9 cellular contexts compared by ENCODE assay signal in the genomic region with DNA sequence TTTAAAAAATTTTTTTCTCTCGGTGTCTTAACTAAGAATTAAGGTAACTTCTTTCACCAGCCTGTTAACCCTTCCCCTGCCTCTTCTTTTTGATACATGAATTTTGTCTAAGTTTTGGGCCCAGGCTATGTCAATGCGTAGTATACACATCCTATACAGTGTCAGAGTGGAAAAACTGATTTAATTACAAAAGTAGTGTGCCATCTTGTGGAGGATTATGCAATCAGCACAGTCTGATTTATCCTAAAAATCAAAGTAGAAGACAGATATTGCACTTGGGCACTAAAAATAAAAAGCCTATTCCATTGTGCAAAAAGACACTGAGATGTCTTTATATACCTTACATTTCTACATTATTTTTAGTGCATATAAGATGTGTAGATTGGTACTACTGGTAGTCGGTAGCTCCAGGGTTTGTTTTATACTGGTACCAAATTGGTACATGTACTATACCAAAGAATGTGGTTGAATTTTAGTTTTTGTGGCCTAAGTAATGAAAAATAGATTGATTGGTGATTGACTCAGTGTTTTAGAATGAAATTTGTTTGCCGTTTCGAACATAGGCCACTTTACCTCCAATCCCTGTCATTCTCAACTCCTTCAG.
DNase-seq lines count a peak whose midpoint lies in the region; ATAC-seq, FAIRE-seq and TF ChIP-seq lines count a peak whose summit lies in the region.
"Had no signal": no experiment of that assay in that cellular context is flagged by ENCODE, and none has a peak within 500 bp of the region (broad histone marks: within the 10 kb centered on the region; RNA-seq: fewer than 3 reads in every experiment).

No MANE protein-coding gene starts in this region.

- no peak overlapping the region for H3K27ac Mint-ChIP-seq in Caco-2 (ENCODE audit: unreplicated experiment)

- ATAC-seq in HCT116 (peak; percentile 84), HepG2 (peak; percentile 49; the same call in 1 of the 3 replicates), HG02610 (IDR thresholded peaks at IDR 0.05; ENCODE audit: unreplicated experiment) (no peak), HG03196 (IDR thresholded peaks at IDR 0.05; ENCODE audit: unreplicated experiment) (no peak)

- TF ChIP-seq EP300 in HepG2 (IDR thresholded peaks at IDR 0.05; ENCODE audit: low read depth in 2 of 2, low read length in 2 of 2) (no peak), HepG2 (CRISPR knock-in tag; IDR thresholded peaks at IDR 0.05; ENCODE audit: borderline replicate concordance) (no peak)

- H3K79me2 ChIP-seq in HCT116 (ENCODE audit: insufficient read depth, low read length) = peaks cover 28% of the 10 kb centered on the region
- no peaks in the 10 kb centered on the region for H3K79me2 ChIP-seq in HepG2 (ENCODE audit: insufficient read depth, low read length)

- H3K27ac ChIP-seq in HCT116 (ENCODE audit: low read depth, low read length) (no peak overlapping the region), HepG2 (ENCODE audit: extremely low read length, insufficient read depth, low read length) (no peak overlapping the region), uterus (peak overlapping the region in 1 of 2 donors; percentile 55)
- H3K27ac ChIP-seq: SJCRH30 had no signal

- WGBS in HepG2 (ENCODE audit: low lambda C conversion rate) = 95% methylated on average over 5 of the region's 5 CpGs

- H4K20me1 ChIP-seq in HCT116 (ENCODE audit: insufficient read depth) = no peaks in the 10 kb centered on the region; the same call in 1 of the 2 replicates
- peaks cover 9% of the 10 kb centered on the region; the same call in 1 of the 2 replicates for H4K20me1 ChIP-seq in HepG2 (ENCODE audit: insufficient read depth, low read length)

- DNase-seq in Caco-2 (no peak), HCT116 (ENCODE audit: low read depth, low spot score) (peak; percentile 12), NCI-H82 treated with DMSO at 0.1 percent for 48 hours (lab: John Stamatoyannopoulos, UW; ENCODE audit: unreplicated experiment) (peak; percentile 31), cerebellar cortex (ENCODE audit: low spot score) (peak; percentile 70), HepG2 (ENCODE audit: low spot score) (peak; percentile 9), uterus (no peak)

- H3K36me3 ChIP-seq in Caco-2 (ENCODE audit: control insufficient read depth, insufficient read depth, low read length) = 0 out of 2 replicates have a peak, but pooled peaks cover 2% of the 10 kb centered on the region
- 0 out of 4 replicates have a peak, but pooled peaks cover 0 to 3% of the 10 kb centered on the region in 2 experiments for H3K36me3 ChIP-seq in HCT116 (ENCODE audit: control insufficient read depth in 1 of 2, insufficient read depth in 2 of 2, low read length in 2 of 2)
- H3K36me3 ChIP-seq in HepG2 (replicated peaks in 1 of 2; ENCODE audit: control insufficient read depth in 1 of 2, insufficient read depth in 2 of 2, low read length in 2 of 2) = peaks cover 3 to 20% of the 10 kb centered on the region in 2 experiments; a peak in 3 of 5 replicates
- H3K36me3 ChIP-seq in uterus = no peaks in the 10 kb centered on the region

- H2AFZ ChIP-seq in HCT116 (ENCODE audit: low read depth, low read length, poor library complexity, severe bottlenecking) = no peak overlapping the region
- H2AFZ ChIP-seq in HepG2 (ENCODE audit: low read length) = no peak overlapping the region

- peaks cover 7% of the 10 kb centered on the region for H3K36me3 Mint-ChIP-seq in Caco-2 (ENCODE audit: insufficient read depth, unreplicated experiment)

- TF ChIP-seq CTCF in Caco-2 (IDR thresholded peaks at IDR 0.05; ENCODE audit: insufficient read depth in 1 of 2, low read depth in 1 of 2, low read length in 1 of 2, severe bottlenecking in 1 of 2, unreplicated experiment in 1 of 2) = peak; percentile 41 to 51
- peak; percentile 38 to 62 (median 41); a peak in 5 of 6 replicates for TF ChIP-seq CTCF in HCT116 (IDR thresholded peaks at IDR 0.05 in 2 of 3, conservative IDR thresholded peaks at IDR 0.05 in 1 of 3; ENCODE audit: borderline replicate concordance in 1 of 3, insufficient read depth in 1 of 3, low read depth in 2 of 3, low read length in 2 of 3)
- TF ChIP-seq CTCF in HepG2 (CRISPR knock-in tag; IDR thresholded peaks at IDR 0.05) = peak; percentile 47
- peak; percentile 59 to 66 (median 62) for TF ChIP-seq CTCF in uterus (IDR thresholded peaks at IDR 0.05)

- H3K27me3 ChIP-seq in Caco-2 (replicated peaks; ENCODE audit: control insufficient read depth, insufficient read depth, low read length) (no peaks in the 10 kb centered on the region), HCT116 (ENCODE audit: insufficient read depth, low read length) (no peaks in the 10 kb centered on the region), HepG2 (ENCODE audit: control insufficient read depth in 1 of 2, insufficient read depth in 2 of 2, low read length in 2 of 2) (no peaks in the 10 kb centered on the region), uterus (no peaks in the 10 kb centered on the region)
- H3K27me3 ChIP-seq: SJCRH30 had no signal

- in situ Hi-C loops in HepG2 (cut with HindIII; ENCODE audit: extremely low pct_ligation_motif_present, low pct_unique_long_range_greater_than_20kb) = no loop called here

- no peak overlapping the region for H3K4me2 ChIP-seq in HCT116 (ENCODE audit: low read length)
- no peak overlapping the region for H3K4me2 ChIP-seq in HepG2 (ENCODE audit: low read depth, low read length)

- CTCF ChIA-PET in Caco-2 (lab: Charles Lee) = no interaction called here
- CTCF ChIA-PET in HCT116 (lab: Charles Lee) = interaction anchor here (2.5 kb wide), 1 partner anchor 355 kb away, joined by 7 read pairs; no protein-coding TSS in a partner anchor
- CTCF ChIA-PET in HepG2 (lab: Yijun Ruan, JAX; ENCODE audit: low intra/inter-chr PET ratio, low total read pairs) = no interaction called here

- peak; percentile 74 for TF ChIP-seq RAD21 in HCT116 (IDR thresholded peaks at IDR 0.05; ENCODE audit: low read depth)
- no peak for TF ChIP-seq RAD21 in HepG2 (CRISPR knock-in tag; IDR thresholded peaks at IDR 0.05)

- no peaks in the 10 kb centered on the region for H3K9me2 ChIP-seq in HCT116 (ENCODE audit: insufficient read depth)

- intact Hi-C loops in Caco-2 (cut with micrococcal nuclease; ENCODE audit: unreplicated experiment) = loop anchor here (1.0 to 10.0 kb wide), 2 partner anchors 320 to 355 kb away; no protein-coding TSS in a partner anchor
- intact Hi-C loops in HCT116 (cut with micrococcal nuclease) = loop anchor here (1.0 kb wide), 1 partner anchor 355 kb away; no protein-coding TSS in a partner anchor
- intact Hi-C loops in HepG2 (cut with micrococcal nuclease; ENCODE audit: unreplicated experiment) = loop anchor here (5.0 kb wide), 1 partner anchor 317 kb away; no protein-coding TSS in a partner anchor
- intact Hi-C loops in uterus (cut with DNase I; ENCODE audit: low total_unique reads) = no loop called here

- H3K4me3 ChIP-seq in Caco-2 (ENCODE audit: low read depth, low read length) (no peak overlapping the region), HCT116 (replicated peaks in 1 of 2; ENCODE audit: low read depth in 1 of 2, low read length in 2 of 2) (no peak overlapping the region), HepG2 (replicated peaks in 1 of 3; ENCODE audit: insufficient read depth in 1 of 3, low read depth in 2 of 3, low read length in 3 of 3) (no peak overlapping the region), uterus (no peak overlapping the region)
- H3K4me3 ChIP-seq: SJCRH30 had no signal

- POLR2A ChIA-PET in Caco-2 (lab: Charles Lee) = no interaction called here
- POLR2A ChIA-PET in HCT116 (lab: Charles Lee) = no interaction called here
- POLR2A ChIA-PET in HepG2 (lab: Yijun Ruan, JAX) = no interaction called here

- peaks cover 12% of the 10 kb centered on the region for H3K4me1 Mint-ChIP-seq in Caco-2 (ENCODE audit: low read depth, unreplicated experiment)

- no peaks in the 10 kb centered on the region for H3K9me3 Mint-ChIP-seq in Caco-2 (ENCODE audit: unreplicated experiment)

- no peaks in the 10 kb centered on the region for H3K27me3 Mint-ChIP-seq in Caco-2 (ENCODE audit: insufficient read depth, unreplicated experiment)

- H3K9me3 ChIP-seq in Caco-2 (no peaks in the 10 kb centered on the region), HCT116 (ENCODE audit: control insufficient read depth in 1 of 2, insufficient read depth in 1 of 2, low read depth in 1 of 2, low read length in 2 of 2) (no peaks in the 10 kb centered on the region), HepG2 (ENCODE audit: low read length) (no peaks in the 10 kb centered on the region), uterus (no peaks in the 10 kb centered on the region)
- H3K9me3 ChIP-seq: SJCRH30 had no signal

- TF ChIP-seq POLR2A in HCT116 (IDR thresholded peaks at IDR 0.05; ENCODE audit: borderline replicate concordance, extremely low read depth, insufficient read depth, insufficient read length) (no peak), HepG2 (IDR thresholded peaks at IDR 0.05; ENCODE audit: insufficient read depth in 1 of 2, low read depth in 2 of 2, low read length in 2 of 2) (no peak), uterus (IDR thresholded peaks at IDR 0.05) (no peak)

- H3K9ac ChIP-seq in HCT116 (ENCODE audit: low read length) (no peak overlapping the region), HepG2 (ENCODE audit: insufficient read depth, low read depth, low read length) (no peak overlapping the region)

- BruUV-seq in Caco-2 (replicated peaks; lab: Mats Ljungman, UMichigan) (no TSS peak), HCT116 (replicated peaks; lab: Mats Ljungman, UMichigan) (no TSS peak), HepG2 (replicated peaks; lab: Mats Ljungman, UMichigan) (no TSS peak)

- RAD21 ChIA-PET in HCT116 (lab: Charles Lee; ENCODE audit: low non-redundant PET in 1 of 2, low total read pairs in 2 of 2, uncharacterized antibody in 2 of 2, unreplicated experiment in 2 of 2) = no interaction called here

- H3K4me1 ChIP-seq in Caco-2 (no peaks in the 10 kb centered on the region), HCT116 (ENCODE audit: control insufficient read depth in 1 of 2, insufficient read depth in 2 of 2, low read length in 2 of 2) (no peaks in the 10 kb centered on the region; a peak in 1 of 4 replicates), HepG2 (ENCODE audit: insufficient read depth, low read length) (peaks cover 6% of the 10 kb centered on the region; the same call in 1 of the 2 replicates), uterus (no peaks in the 10 kb centered on the region)
- H3K4me1 ChIP-seq: SJCRH30 had no signal

- no peak overlapping the region for H3K4me3 Mint-ChIP-seq in Caco-2 (ENCODE audit: unreplicated experiment)

- no peak for FAIRE-seq in HepG2 (lab: Jason Lieb, UNC)

TF ChIP-seq in HCT116, 20 proteins besides CTCF, POLR2A, EP300 and RAD21:
- TF ChIP-seq ELF1 (IDR thresholded peaks at IDR 0.05; ENCODE audit: borderline replicate concordance, low read depth) (no peak), CEBPB (IDR thresholded peaks at IDR 0.05; ENCODE audit: low read depth) (peak; percentile 58)

TF ChIP-seq in HepG2, 621 proteins besides CTCF, POLR2A, EP300 and RAD21 (continues in another document):
- TF ChIP-seq CAMTA2 (CRISPR knock-in tag; IDR thresholded peaks at IDR 0.05; ENCODE audit: borderline replicate concordance) = no peak

Comparison
In these comparisons a context has a peak if more than half of its experiments do, and no peak if none do; other contexts are left out.
1. DNase-seq: peak in HCT116 (single experiment), NCI-H82 treated with DMSO at 0.1 percent for 48 hours (single experiment), cerebellar cortex (single experiment) and HepG2 (single experiment); none in Caco-2 (0 of 2) and uterus (0 of 2).
2. ATAC-seq: peak in HCT116 (single experiment) and HepG2 (single experiment); none in HG02610 (single experiment) and HG03196 (single experiment).
3. Peak in every context shown above with its lines, with median percentiles within 50 percentile points of each other: CTCF ChIP-seq.